Comparison of ENCODE assay signal across 20 cellular contexts in the genomic region with DNA sequence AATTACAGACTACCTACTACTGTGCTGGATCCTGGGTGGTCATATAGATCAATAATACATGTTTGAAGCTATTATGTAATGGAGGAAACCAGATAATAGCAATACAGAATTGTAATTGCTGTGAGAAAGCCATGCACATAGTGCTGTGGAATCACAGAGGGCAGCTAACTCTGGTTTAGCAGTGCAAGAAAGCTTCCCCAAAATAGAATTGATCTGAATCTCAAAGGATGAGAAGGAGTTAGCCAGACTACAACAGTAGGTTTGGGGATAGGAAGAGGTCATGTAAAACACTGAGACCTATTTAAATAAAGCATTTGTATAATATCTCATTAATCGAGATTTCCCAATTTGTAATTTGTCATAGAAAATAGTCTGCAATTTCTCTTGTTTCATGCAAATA.
"Had no signal": no experiment of that assay in that cellular context is flagged by ENCODE, and none has a peak within 500 bp of the region (broad histone marks: within the 10 kb centered on the region; RNA-seq: fewer than 3 reads in every experiment).

No MANE protein-coding gene starts in this region.

- H3K9me3 ChIP-seq: prostate gland, right lobe of liver, upper lobe of left lung had no signal

- DNase-seq: activated CD4-positive, alpha-beta T cell treated with anti-CD3 and anti-CD28 coated beads, Interleukin-2, amount 10 ng/mL, durations not matched to agents 24 days and 14 days; activated naive CD8-positive, alpha-beta T cell treated with anti-CD3 and anti-CD28 coated beads, Interleukin-2, amount 10 ng/mL, durations not matched to agents 7 days and 5 days; activated T-cell treated with anti-CD3 and anti-CD28 coated beads for 4 hours; anterior cingulate cortex; brain microvascular endothelial cell; cerebellar nuclear complex; effector memory CD4-positive, alpha-beta T cell; foreskin melanocyte; head of caudate nucleus; immature natural killer cell; mesendoderm; right lobe of liver; stimulated activated naive CD8-positive, alpha-beta T cell treated with anti-CD3 and anti-CD28 coated beads, Interleukin-15, amount 100 ng/mL, for 72 hours; T-helper 1 cell; upper lobe of left lung had no signal

- H3K27me3 Mint-ChIP-seq: activated CD4-positive, alpha-beta T cell treated with anti-CD3 and anti-CD28 coated beads, Interleukin-2, amount 10 ng/mL, durations not matched to agents 24 days and 14 days; activated naive CD8-positive, alpha-beta T cell treated with anti-CD3 and anti-CD28 coated beads, Interleukin-2, amount 10 ng/mL, durations not matched to agents 7 days and 5 days; dendritic cell treated with granulocyte-macrophage colony-stimulating factor and Interleukin-4, amounts not matched to agents 40 ng/mL and 50 ng/mL, for 4 days; stimulated activated naive CD8-positive, alpha-beta T cell treated with anti-CD3 and anti-CD28 coated beads, Interleukin-15, amount 100 ng/mL, for 72 hours had no signal

- ATAC-seq: right lobe of liver; SK-N-SH treated with all-trans-retinoic acid at 6 μM for 48 hours; stimulated activated naive CD8-positive, alpha-beta T cell treated with anti-CD3 and anti-CD28 coated beads, Interleukin-15, amount 100 ng/mL, for 72 hours; WTC11 had no signal

- H3K27ac Mint-ChIP-seq: activated CD4-positive, alpha-beta T cell treated with anti-CD3 and anti-CD28 coated beads, Interleukin-2, amount 10 ng/mL, durations not matched to agents 24 days and 14 days; activated naive CD8-positive, alpha-beta T cell treated with anti-CD3 and anti-CD28 coated beads, Interleukin-2, amount 10 ng/mL, durations not matched to agents 7 days and 5 days; dendritic cell treated with granulocyte-macrophage colony-stimulating factor and Interleukin-4, amounts not matched to agents 40 ng/mL and 50 ng/mL, for 4 days; WTC11 had no signal

- H3K27ac ChIP-seq: brain microvascular endothelial cell, right lobe of liver, upper lobe of left lung had no signal

- H3K4me3 Mint-ChIP-seq: activated CD4-positive, alpha-beta T cell treated with anti-CD3 and anti-CD28 coated beads, Interleukin-2, amount 10 ng/mL, durations not matched to agents 24 days and 14 days; activated naive CD8-positive, alpha-beta T cell treated with anti-CD3 and anti-CD28 coated beads, Interleukin-2, amount 10 ng/mL, durations not matched to agents 7 days and 5 days; dendritic cell treated with granulocyte-macrophage colony-stimulating factor and Interleukin-4, amounts not matched to agents 40 ng/mL and 50 ng/mL, for 4 days; immature natural killer cell; neural crest cell; WTC11 had no signal

- H3K27me3 ChIP-seq: brain microvascular endothelial cell, right lobe of liver, upper lobe of left lung had no signal

- H3K4me3 ChIP-seq: prostate gland, right lobe of liver, upper lobe of left lung had no signal

- H3K9me3 Mint-ChIP-seq: activated CD4-positive, alpha-beta T cell treated with anti-CD3 and anti-CD28 coated beads, Interleukin-2, amount 10 ng/mL, durations not matched to agents 24 days and 14 days; activated naive CD8-positive, alpha-beta T cell treated with anti-CD3 and anti-CD28 coated beads, Interleukin-2, amount 10 ng/mL, durations not matched to agents 7 days and 5 days; dendritic cell treated with granulocyte-macrophage colony-stimulating factor and Interleukin-4, amounts not matched to agents 40 ng/mL and 50 ng/mL, for 4 days; immature natural killer cell; neural crest cell; stimulated activated naive CD8-positive, alpha-beta T cell treated with anti-CD3 and anti-CD28 coated beads, Interleukin-15, amount 100 ng/mL, for 72 hours had no signal
